Comparison of ENCODE assay signal across 17 cellular contexts in the genomic region with DNA sequence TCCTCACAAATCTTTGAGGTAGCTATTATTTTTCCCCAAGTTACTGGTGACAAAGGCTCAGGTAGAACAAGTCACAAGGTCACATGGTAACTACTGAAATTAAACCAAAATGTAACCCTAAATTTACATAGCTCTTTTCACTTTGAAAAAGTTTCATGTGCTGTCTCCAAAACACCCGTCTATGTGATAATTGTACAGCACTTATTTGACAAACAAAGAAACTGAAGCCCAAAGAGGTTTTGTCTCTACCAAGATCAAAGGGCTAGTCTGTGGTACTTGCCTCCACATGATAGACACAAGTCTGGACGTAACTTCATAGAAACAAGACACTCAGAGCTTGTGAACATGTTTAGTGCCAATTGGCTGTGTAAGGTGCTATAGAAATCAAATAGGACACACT.
DNase-seq lines count a peak whose midpoint lies in the region; ATAC-seq and TF ChIP-seq lines count a peak whose summit lies in the region.
"Had no signal": no experiment of that assay in that cellular context is flagged by ENCODE, and none has a peak within 500 bp of the region (broad histone marks: within the 10 kb centered on the region; RNA-seq: fewer than 3 reads in every experiment).

No MANE protein-coding gene starts in this region.

- H3K36me3 ChIP-seq in WERI-Rb-1 = no peaks in the 10 kb centered on the region
- H3K36me3 ChIP-seq: tibial artery had no signal

- ATAC-seq in GM18861 (IDR thresholded peaks at IDR 0.05; ENCODE audit: unreplicated experiment) = peak; percentile 44
- peak; percentile 47 for ATAC-seq in GM19395 (IDR thresholded peaks at IDR 0.05; ENCODE audit: unreplicated experiment)
- ATAC-seq in HG03095 (IDR thresholded peaks at IDR 0.05; ENCODE audit: unreplicated experiment) = peak; percentile 48
- no peak for ATAC-seq in GM21528 (IDR thresholded peaks at IDR 0.05; ENCODE audit: low FRiP score, unreplicated experiment)
- ATAC-seq in GM21423 (IDR thresholded peaks at IDR 0.05; ENCODE audit: unreplicated experiment) = no peak
- ATAC-seq: effector memory CD8-positive, alpha-beta T cell had no signal

- no peak overlapping the region for H3K27ac ChIP-seq in WERI-Rb-1
- H3K27ac ChIP-seq: tibial artery had no signal

- peaks cover 6% of the 10 kb centered on the region for H3K27me3 ChIP-seq in WERI-Rb-1 (ENCODE audit: insufficient read depth, low read depth, severe bottlenecking)
- H3K27me3 ChIP-seq: tibial artery had no signal

- no peak overlapping the region for H3K4me3 ChIP-seq in epithelial cell of esophagus (ENCODE audit: low read length)
- no peak overlapping the region for H3K4me3 ChIP-seq in WERI-Rb-1 (ENCODE audit: low read depth, low read length)
- H3K4me3 ChIP-seq: tibial artery had no signal

- H3K9me3 ChIP-seq in WERI-Rb-1 (ENCODE audit: severe bottlenecking) = no peaks in the 10 kb centered on the region
- H3K9me3 ChIP-seq: Caco-2, SK-N-SH had no signal

- DNase-seq in epithelial cell of esophagus (ENCODE audit: low read depth) (peak; percentile 85), WERI-Rb-1 (no peak)
- DNase-seq: activated gamma-delta T cell; Caco-2; cerebellar nuclear complex; effector memory CD8-positive, alpha-beta T cell; GOT3; MV-4-11; NCI-H2081; NCI-H748 treated with DMSO at 0.1 percent for 48 hours; SK-N-SH; tibial artery had no signal

- TF ChIP-seq CTCF in epithelial cell of esophagus (IDR thresholded peaks at IDR 0.05; ENCODE audit: insufficient read depth, low read depth, low read length, missing control alignments) = no peak
- no peak for TF ChIP-seq CTCF in WERI-Rb-1 (IDR thresholded peaks at IDR 0.05; ENCODE audit: low read depth, low read length)

Comparison
In these comparisons a context has a peak if more than half of its experiments do, and no peak if none do; other contexts are left out.
1. ATAC-seq: peak in GM18861 (single experiment), GM19395 (single experiment) and HG03095 (single experiment); none in GM21528 (single experiment) and GM21423 (single experiment).